17 cellular contexts compared by ENCODE assay signal in genomic region chr12:12404297-12404696, GRCh38. TPM values are rescaled to one million over a fixed set of nuclear protein-coding genes. Genes with fewer than 3 reads are reported as not detected.
DNase-seq lines count a peak whose midpoint lies in the region; ATAC-seq and TF ChIP-seq lines count a peak whose summit lies in the region.
"Had no signal": no experiment of that assay in that cellular context is flagged by ENCODE, and none has a peak within 500 bp of the region (broad histone marks: within the 10 kb centered on the region; RNA-seq: fewer than 3 reads in every experiment).

No MANE protein-coding gene starts in this region.

- H3K27ac ChIP-seq in endodermal cell (ENCODE audit: low read depth, low read length) (no peak overlapping the region), parathyroid adenoma (peak overlapping the region; percentile 12)
- H3K27ac ChIP-seq: SJCRH30 had no signal

- peak; percentile 15 for DNase-seq in NCI-H146 (lab: John Stamatoyannopoulos, UW)
- no peak for DNase-seq in NCI-H146 treated with DMSO at 0.1 percent for 48 hours (lab: John Stamatoyannopoulos, UW; ENCODE audit: unreplicated experiment)
- peak; percentile 4 for DNase-seq in NCI-H69 (lab: John Stamatoyannopoulos, UW)
- peak; percentile 57 for DNase-seq in endodermal cell
- no peak for DNase-seq in NCI-H2029 (lab: John Stamatoyannopoulos, UW)
- no peak for DNase-seq in foreskin melanocyte
- DNase-seq: 8988T; activated naive CD4-positive, alpha-beta T cell treated with Interleukin-2 at 50 U/mL for 16 hours; effector memory CD4-positive, alpha-beta T cell; NCI-H2171; SJCRH30; spleen; stimulated activated naive CD8-positive, alpha-beta T cell treated with anti-CD3 and anti-CD28 coated beads, Interleukin-15, Interleukin-2, amounts not matched to agents 100 U/mL and 50 U/mL, for 24 hours had no signal

- WGBS in endodermal cell (ENCODE audit: insufficient coverage in 1 of 2, insufficient read length in 1 of 2), 2 experiments, result 95% methylated on average over 1 of the region's 1 CpG; no CpG with 5 or more reads in 1 of the 2 experiments

- TF ChIP-seq CTCF in endodermal cell (conservative IDR thresholded peaks at IDR 0.05) (no peak), parathyroid adenoma (IDR thresholded peaks at IDR 0.05) (no peak)

- ATAC-seq in HG03095 (IDR thresholded peaks at IDR 0.05; ENCODE audit: unreplicated experiment), result no peak
- ATAC-seq: GM12878; stimulated activated naive CD8-positive, alpha-beta T cell treated with anti-CD3 and anti-CD28 coated beads, Interleukin-15, Interleukin-2, amounts not matched to agents 100 U/mL and 50 U/mL, for 24 hours had no signal

- H3K4me2 ChIP-seq in parathyroid adenoma (ENCODE audit: low read length), result no peak overlapping the region

- no peak overlapping the region for H3K4me3 Mint-ChIP-seq in endodermal cell

- H3K9me3 ChIP-seq in endodermal cell (ENCODE audit: control insufficient read depth, low read length), result no peaks in the 10 kb centered on the region
- no peaks in the 10 kb centered on the region for H3K9me3 ChIP-seq in parathyroid adenoma (ENCODE audit: control insufficient read depth, low read length)
- H3K9me3 ChIP-seq: HAP-1, SJCRH30, spleen had no signal

- H3K27ac Mint-ChIP-seq in endodermal cell, result peak overlapping the region; percentile 3

- H3K36me3 ChIP-seq in endodermal cell (ENCODE audit: control insufficient read depth, insufficient read depth, low read length) (no peaks in the 10 kb centered on the region), parathyroid adenoma (ENCODE audit: control insufficient read depth, insufficient read depth, low read length) (no peaks in the 10 kb centered on the region)
- H3K36me3 ChIP-seq: HAP-1, SJCRH30, spleen had no signal

- H3K4me1 Mint-ChIP-seq in endodermal cell, result peaks cover 38% of the 10 kb centered on the region

- H3K9me3 Mint-ChIP-seq in endodermal cell, result peaks cover 2% of the 10 kb centered on the region

- H3K27me3 ChIP-seq in endodermal cell (ENCODE audit: control insufficient read depth, insufficient read depth, low read length, poor library complexity, severe bottlenecking), result no peaks in the 10 kb centered on the region
- H3K27me3 ChIP-seq in parathyroid adenoma (ENCODE audit: control insufficient read depth, insufficient read depth, low read length), result no peaks in the 10 kb centered on the region
- H3K27me3 ChIP-seq: SJCRH30, spleen had no signal

- H3K4me3 ChIP-seq in endodermal cell (ENCODE audit: low read length) (no peak overlapping the region), parathyroid adenoma (ENCODE audit: low read depth, low read length) (no peak overlapping the region)
- H3K4me3 ChIP-seq: GM12878, HAP-1, SJCRH30, spleen had no signal

- no peak overlapping the region for H2AFZ ChIP-seq in parathyroid adenoma

- peaks cover 7% of the 10 kb centered on the region for H3K79me2 ChIP-seq in parathyroid adenoma

- H3K9ac ChIP-seq in endodermal cell (ENCODE audit: extremely low read depth, low read length, poor library complexity, severe bottlenecking) (no peak overlapping the region), parathyroid adenoma (no peak overlapping the region)

- H3K36me3 Mint-ChIP-seq in endodermal cell (ENCODE audit: low read depth), result peaks cover 10% of the 10 kb centered on the region

- no peaks in the 10 kb centered on the region for H3K27me3 Mint-ChIP-seq in endodermal cell (ENCODE audit: insufficient read depth)

- H3K4me1 ChIP-seq in endodermal cell (ENCODE audit: control insufficient read depth, insufficient read depth, low read length) (peaks cover 8% of the 10 kb centered on the region), parathyroid adenoma (peaks cover 19% of the 10 kb centered on the region)
- H3K4me1 ChIP-seq: SJCRH30 had no signal

RNA-seq across cellular contexts. Expression of gene BORCS5, which starts 47.4 kb away (rescaled TPM):
- 10 to 100 TPM; 15.2 to 26.1 TPM for total RNA-seq in endodermal cell
- 14.4 TPM for polyA plus RNA-seq in endodermal cell (2013, experiment 1 of 2)
- polyA plus RNA-seq in endodermal cell (2013, experiment 2 of 2), result 14.7 TPM

RNA-seq across cellular contexts. Expression of gene MANSC1, which starts 54.3 kb away (rescaled TPM):
- 10 to 100 TPM in 1 of 2 donors, 1 to 10 TPM in 1; 6.6 to 12.1 TPM for total RNA-seq in endodermal cell
- polyA plus RNA-seq in endodermal cell (2013, experiment 1 of 2), result 6.7 TPM
- polyA plus RNA-seq in endodermal cell (2013, experiment 2 of 2), result 4.9 TPM
- total RNA-seq: SJCRH30 had no signal

Comparison
In these comparisons a context has a peak if more than half of its experiments do, and no peak if none do; other contexts are left out.
1. DNase-seq: peak in NCI-H146 (single experiment), NCI-H69 (single experiment) and endodermal cell (single experiment); none in NCI-H146 treated with DMSO at 0.1 percent for 48 hours (single experiment), NCI-H2029 (single experiment) and foreskin melanocyte (single experiment).